ENCODE assay signal across 13 cellular contexts in the genomic region with DNA sequence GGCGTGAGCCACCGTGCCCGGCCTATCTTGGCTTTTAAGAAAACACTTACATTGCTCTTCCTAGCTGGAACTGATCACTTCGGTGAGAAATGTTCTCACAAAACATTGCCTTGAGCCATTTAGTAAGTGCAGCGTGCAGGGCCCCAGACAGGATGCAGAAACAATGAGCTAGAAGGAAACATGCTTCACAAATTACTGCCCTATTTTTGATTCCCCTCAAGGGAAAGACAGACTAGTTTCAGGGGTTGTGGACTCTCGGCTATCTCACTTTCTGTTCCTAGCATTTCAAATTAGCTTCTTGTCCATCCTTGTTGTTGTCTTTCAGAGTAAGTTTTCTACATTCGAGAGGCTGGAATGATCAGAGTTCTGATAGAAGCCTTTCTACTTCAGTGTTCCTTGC. TPM values are rescaled to one million over a fixed set of nuclear protein-coding genes. Genes with fewer than 3 reads are reported as not detected.
DNase-seq lines count a peak whose midpoint lies in the region; ATAC-seq and TF ChIP-seq lines count a peak whose summit lies in the region.
"Had no signal": no experiment of that assay in that cellular context is flagged by ENCODE, and none has a peak within 500 bp of the region (broad histone marks: within the 10 kb centered on the region; RNA-seq: fewer than 3 reads in every experiment).

No MANE protein-coding gene starts in this region.

- no peaks in the 10 kb centered on the region for H3K27me3 ChIP-seq in BE2C
- H3K27me3 ChIP-seq: heart right ventricle had no signal

- peaks cover 14% of the 10 kb centered on the region for H3K4me1 ChIP-seq in BE2C
- H3K4me1 ChIP-seq: heart right ventricle had no signal

- TF ChIP-seq CTCF in BE2C (IDR thresholded peaks at IDR 0.05; ENCODE audit: low read depth, low read length): no peak

- H3K36me3 ChIP-seq in BE2C: peaks cover 3% of the 10 kb centered on the region

- no peak overlapping the region for H3K4me3 ChIP-seq in BE2C (ENCODE audit: low read depth, low read length)
- H3K4me3 ChIP-seq: heart right ventricle, thoracic aorta had no signal

- H3K9me3 ChIP-seq in BE2C: no peaks in the 10 kb centered on the region
- H3K9me3 ChIP-seq: heart right ventricle, thoracic aorta had no signal

- DNase-seq in left kidney (ENCODE audit: low read depth, low spot score) (peak; percentile 31), amniotic stem cell (lab: John Stamatoyannopoulos, UW) (no peak), BE2C (no peak), SKM-1 treated with dmso at 0.1 percent for 144 hours (lab: John Stamatoyannopoulos, UW; ENCODE audit: unreplicated experiment) (no peak)
- DNase-seq: heart right ventricle, IMR-90, NCI-H2029, OCI-M1 had no signal

- peak; percentile 78 for ATAC-seq in GM18502 (IDR thresholded peaks at IDR 0.05; ENCODE audit: poor library complexity, unreplicated experiment)
- peak; percentile 53 for ATAC-seq in GM21367 (IDR thresholded peaks at IDR 0.05; ENCODE audit: unreplicated experiment)
- peak; percentile 78 for ATAC-seq in HG03108 (IDR thresholded peaks at IDR 0.05; ENCODE audit: unreplicated experiment)
- ATAC-seq in GM18873 (IDR thresholded peaks at IDR 0.05; ENCODE audit: low FRiP score, unreplicated experiment): no peak
- ATAC-seq: heart right ventricle had no signal

RNA-seq across cellular contexts. Expression of gene TGFB3, which starts 21.6 kb away (rescaled TPM):
- 1.4 TPM for polyA plus RNA-seq in BE2C (2012; ENCODE audit: insufficient read depth, insufficient read length, low read depth)

RNA-seq across cellular contexts. Expression of gene IFT43, which starts 25.3 kb away (rescaled TPM):
- 12.6 TPM for polyA plus RNA-seq in BE2C (2012; ENCODE audit: insufficient read depth, insufficient read length, low read depth)
